In the genomic region with DNA sequence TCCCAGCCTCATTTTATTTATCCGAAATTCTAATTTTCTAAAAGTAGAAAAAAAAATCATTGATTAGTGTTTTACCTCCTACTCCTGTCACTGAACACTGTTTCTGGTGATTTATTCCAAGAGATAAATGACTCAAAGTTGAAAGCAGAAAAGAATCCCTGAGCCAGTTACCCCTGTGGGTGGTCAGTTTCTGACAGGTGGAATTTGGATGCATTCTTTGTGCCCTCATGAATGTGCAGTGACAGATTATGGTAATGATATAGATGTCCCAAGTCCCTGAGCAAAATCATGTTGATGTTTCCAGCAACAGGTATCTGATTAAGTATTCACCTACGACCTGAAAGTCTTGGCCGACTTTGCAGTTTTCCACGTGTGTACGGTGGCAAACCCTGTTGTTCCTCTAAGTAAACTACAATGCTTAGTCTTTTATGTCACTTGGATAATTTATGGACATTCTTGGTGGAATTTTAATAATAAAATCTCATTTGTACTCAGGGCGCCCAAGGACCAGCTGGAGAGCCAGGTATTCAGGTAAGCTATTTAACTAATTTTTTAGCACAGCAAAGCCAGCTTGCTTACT, we compare ENCODE assay signal across 10 cellular contexts.
"Had no signal": no experiment of that assay in that cellular context is flagged by ENCODE, and none has a peak within 500 bp of the region (broad histone marks: within the 10 kb centered on the region; RNA-seq: fewer than 3 reads in every experiment).

No MANE protein-coding gene starts in this region.

- H3K4me1 Mint-ChIP-seq: H9 had no signal

- FAIRE-seq: H1, H54, HTR-8/SVneo, K562 had no signal

- H2AFZ ChIP-seq: GM23248 had no signal

- H3K27ac Mint-ChIP-seq: H9, HFFc6 had no signal

- H3K4me3 Mint-ChIP-seq: H9, HFFc6 had no signal

- H3K9me3 Mint-ChIP-seq: H9 had no signal

- H3K27ac ChIP-seq: GM23248 had no signal

- ATAC-seq: K562 had no signal

- DNase-seq: GM23248, H9, HCEC 1CT, HFFc6, IMR-90, KG1 had no signal

- H3K4me3 ChIP-seq: GM23248, K562 had no signal
